22 cellular contexts compared by ENCODE assay signal in the genomic region with DNA sequence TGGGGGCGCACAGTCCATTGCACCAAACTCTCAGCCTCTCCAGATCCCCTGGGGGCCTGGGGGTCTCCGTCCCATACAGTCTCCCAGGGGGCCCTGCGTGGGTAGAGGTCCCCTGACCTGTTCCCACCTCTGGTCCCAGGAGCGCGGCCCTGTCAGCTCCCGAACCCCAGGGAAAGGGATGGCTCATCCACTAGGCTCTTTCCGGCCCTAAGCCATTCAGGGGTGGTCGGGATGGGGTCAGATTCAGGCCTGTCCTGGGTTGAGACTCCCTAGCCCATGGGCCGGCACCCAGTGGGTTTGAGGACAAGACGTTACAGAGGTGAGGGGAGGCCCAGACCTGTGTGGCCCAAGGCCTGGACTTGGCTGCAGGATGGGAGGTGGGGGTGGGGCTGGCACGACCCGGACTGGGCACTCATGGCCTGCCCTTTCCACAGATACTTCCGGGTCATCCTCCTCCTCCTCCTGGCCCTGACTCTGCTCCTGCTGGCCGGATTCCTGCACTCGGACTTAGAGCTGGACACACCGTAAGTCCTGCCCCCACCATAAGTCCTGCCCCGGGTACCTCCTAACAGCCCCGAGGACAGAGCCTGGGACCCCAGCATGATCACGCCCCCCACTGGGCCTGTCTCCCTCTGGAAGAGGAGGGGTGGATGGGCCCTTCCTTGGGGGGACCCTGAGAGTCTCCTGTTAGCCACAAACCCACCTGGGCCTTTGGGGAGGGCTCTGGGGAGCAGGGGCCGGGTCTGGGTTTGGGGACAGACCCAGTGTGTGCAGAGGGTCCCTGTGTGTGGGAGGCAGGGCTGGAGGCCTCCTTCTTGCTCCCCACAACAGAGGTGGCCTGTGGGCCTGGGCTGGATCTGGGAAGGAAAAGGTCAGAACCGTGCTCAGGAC. TPM values are rescaled to one million over a fixed set of nuclear protein-coding genes. Genes with fewer than 3 reads are reported as not detected.
A peak's percentile ranks its signal among the peaks of the same experiment; 100 is the strongest.
DNase-seq lines count a peak whose midpoint lies in the region; ATAC-seq, FAIRE-seq and TF ChIP-seq lines count a peak whose summit lies in the region.
"Had no signal": no experiment of that assay in that cellular context is flagged by ENCODE, and none has a peak within 500 bp of the region (broad histone marks: within the 10 kb centered on the region; RNA-seq: fewer than 3 reads in every experiment).

No MANE protein-coding gene starts in this region.

- H3K9ac ChIP-seq in NT2/D1 (ENCODE audit: insufficient read length, low read depth) (peak overlapping the region; percentile 21), kidney (ENCODE audit: low read length in 2 of 2) (no peak overlapping the region)

- intact Hi-C loops in kidney (cut with DNase I), result no loop called here

- no peak overlapping the region for H3K4me3 ChIP-seq in NT2/D1 (ENCODE audit: insufficient read length, low read depth)
- no peak overlapping the region for H3K4me3 ChIP-seq in kidney (ENCODE audit: low read length in 2 of 2)
- H3K4me3 ChIP-seq: breast epithelium, GM12878, heart left ventricle, MG63, SJCRH30, upper lobe of right lung had no signal

- DNase-seq in activated effector memory CD4-positive, alpha-beta T cell treated with anti-CD3 and anti-CD28 coated beads, Interleukin-2, amount 50 U/mL, for 16 hours, result peak; percentile 53
- no peak for DNase-seq in activated effector memory CD4-positive, alpha-beta T cell treated with Interleukin-2 at 50 U/mL for 16 hours
- DNase-seq in NT2/D1 (ENCODE audit: low read depth, low spot score), result no peak
- DNase-seq in kidney, result peak; percentile 63
- DNase-seq in ureter (ENCODE audit: low spot score), result peak; percentile 41
- no peak for DNase-seq in occipital lobe (lab: John Stamatoyannopoulos, UW)
- no peak for DNase-seq in NCI-H524 treated with DMSO at 0.1 percent for 48 hours (lab: John Stamatoyannopoulos, UW)
- DNase-seq: activated naive CD8-positive, alpha-beta T cell treated with anti-CD3 and anti-CD28 coated beads for 36 hours; effector CD4-positive, alpha-beta T cell; MG63; NCI-H1930; stimulated activated naive CD4-positive, alpha-beta T cell had no signal

- no peak overlapping the region for H3K27ac ChIP-seq in kidney (ENCODE audit: low read depth in 2 of 2, low read length in 2 of 2)
- H3K27ac ChIP-seq: breast epithelium, heart left ventricle, SJCRH30, upper lobe of right lung had no signal

- H3K4me1 ChIP-seq in NT2/D1 (ENCODE audit: insufficient read depth, insufficient read length) (peaks cover 36% of the 10 kb centered on the region), kidney (ENCODE audit: control insufficient read depth in 1 of 2, insufficient read depth in 1 of 2, low read depth in 1 of 2, low read length in 2 of 2) (peaks cover 0 to 7% of the 10 kb centered on the region in 2 donors)
- H3K4me1 ChIP-seq: breast epithelium, SJCRH30 had no signal

- H3K9me3 ChIP-seq in NT2/D1 (ENCODE audit: insufficient read depth, low read length) (no peaks in the 10 kb centered on the region), kidney (ENCODE audit: control insufficient read depth in 1 of 2, low read length in 2 of 2) (no peaks in the 10 kb centered on the region)
- H3K9me3 ChIP-seq: breast epithelium, heart left ventricle, MG63, SJCRH30, upper lobe of right lung had no signal

- no peak for TF ChIP-seq CTCF in kidney (IDR thresholded peaks at IDR 0.05; ENCODE audit: borderline replicate concordance, extremely low read depth, insufficient read depth)

- no peaks in the 10 kb centered on the region for H3K36me3 ChIP-seq in NT2/D1 (ENCODE audit: insufficient read depth, insufficient read length, low read length)
- H3K36me3 ChIP-seq in kidney (ENCODE audit: control insufficient read depth in 1 of 2, insufficient read depth in 2 of 2, low read length in 2 of 2), result no peaks in the 10 kb centered on the region
- H3K36me3 ChIP-seq: breast epithelium, heart left ventricle, MG63, SJCRH30, upper lobe of right lung had no signal

- no peak for FAIRE-seq in kidney (lab: Jason Lieb, UNC)
- FAIRE-seq: GM12878, keratinocyte had no signal

- ATAC-seq in HG02870 (IDR thresholded peaks at IDR 0.05; ENCODE audit: unreplicated experiment), result no peak
- ATAC-seq: GM12878, heart left ventricle, upper lobe of right lung had no signal

- H3K27me3 ChIP-seq in NT2/D1 (ENCODE audit: insufficient read depth, insufficient read length), result no peaks in the 10 kb centered on the region
- H3K27me3 ChIP-seq: MG63 had no signal

RNA-seq across cellular contexts. Expression of gene NEU4, which starts 10.1 kb away (rescaled TPM):
- total RNA-seq in kidney, result 0.76 TPM
- 2.8 TPM for polyA plus RNA-seq in kidney (ENCODE audit: insufficient read depth, low read depth, low replicate concordance)
- 0.49 TPM for total RNA-seq in ureter
- total RNA-seq in occipital lobe, result 0.31 TPM
- total RNA-seq: CD8-positive, alpha-beta memory T cell; osteocyte had no signal
- polyA plus RNA-seq: CD8-positive, alpha-beta memory T cell; keratinocyte had no signal

RNA-seq across cellular contexts. Expression of gene GAL3ST2, which starts 22.3 kb away (rescaled TPM):
- total RNA-seq in kidney, result 0.19 TPM
- polyA plus RNA-seq in kidney (ENCODE audit: insufficient read depth, low read depth, low replicate concordance), result 0.39 TPM
- 0.47 TPM for total RNA-seq in ureter
- 0.16 TPM for total RNA-seq in occipital lobe
- total RNA-seq: SJCRH30, upper lobe of right lung had no signal
- polyA plus RNA-seq: CD8-positive, alpha-beta memory T cell; heart left ventricle; keratinocyte had no signal

RNA-seq across cellular contexts. Expression of gene PDCD1, which starts 59.8 kb away (rescaled TPM):
- 1.6 TPM for total RNA-seq in kidney
- 0.49 TPM for polyA plus RNA-seq in kidney (ENCODE audit: insufficient read depth, low read depth, low replicate concordance)
- 0.57 TPM for total RNA-seq in ureter
- not detected for total RNA-seq in occipital lobe
- total RNA-seq: NCI-H460, osteocyte had no signal
- polyA plus RNA-seq: keratinocyte had no signal

Comparison
In these comparisons a context has a peak if more than half of its experiments do, and no peak if none do; other contexts are left out.
1. DNase-seq: peak in activated effector memory CD4-positive, alpha-beta T cell treated with anti-CD3 and anti-CD28 coated beads, Interleukin-2, amount 50 U/mL, for 16 hours (single experiment), kidney (single experiment) and ureter (single experiment); none in activated effector memory CD4-positive, alpha-beta T cell treated with Interleukin-2 at 50 U/mL for 16 hours (single experiment), NT2/D1 (single experiment), occipital lobe (single experiment) and NCI-H524 treated with DMSO at 0.1 percent for 48 hours (single experiment).